In genomic region chr15:82262422-82263026, GRCh38 we compare ENCODE assay signal across 8 cellular contexts. TPM values are rescaled to one million over a fixed set of nuclear protein-coding genes. Genes with fewer than 3 reads are reported as not detected.
DNase-seq lines count a peak whose midpoint lies in the region; FAIRE-seq and TF ChIP-seq lines count a peak whose summit lies in the region.

EFL1 (minus strand) TSS chr15:82262734; CDS start chr15:82261778, 956 bp downstream.
SAXO2 (plus strand) TSS chr15:82262818; CDS start chr15:82262880, 62 bp downstream.

- H3K56ac ChIP-seq in H9 (ENCODE audit: insufficient read length, low read depth, low read length), result no peak within 1 kb of the TSS

- no peak within 1 kb of the TSS for H4K8ac ChIP-seq in H9 (replicated peaks; ENCODE audit: insufficient read length, low read depth, low read length)
- no peak within 1 kb of the TSS for H4K8ac ChIP-seq in neuronal stem cell (ENCODE audit: low read depth, low read length)

- H3K18ac ChIP-seq in H9 (ENCODE audit: insufficient read length, low read depth, low read length), result peak within 1 kb of the TSS; percentile 19
- peak within 1 kb of the TSS; percentile 99 for H3K18ac ChIP-seq in neuronal stem cell (ENCODE audit: low read length)

- H3K79me1 ChIP-seq in H9 (ENCODE audit: insufficient read depth, low read depth, low read length, poor library complexity, severe bottlenecking) (no peaks in the 10 kb centered on the region), neuronal stem cell (ENCODE audit: low read depth, low read length) (peaks cover 4% of the 10 kb centered on the region)

- H3K27ac ChIP-seq in H9 (ENCODE audit: insufficient read length, low read depth, low read length) (no peak within 1 kb of the TSS), neuronal stem cell (replicated peaks; ENCODE audit: low read length) (peak within 1 kb of the TSS; percentile 83), substantia nigra (ENCODE audit: low read depth, low read length, poor library complexity, severe bottlenecking) (peak within 1 kb of the TSS; percentile 53)

- DNase-seq in G401 (ENCODE audit: low spot score) (peak; percentile 93), H9 (peak; percentile 94), M059J (ENCODE audit: low read depth) (peak; percentile 89), SIG-M5 (lab: John Stamatoyannopoulos, UW) (peak; percentile 48), frontal cortex (ENCODE audit: low spot score in 2 of 2) (peak; percentile 81 to 88), neuronal stem cell (ENCODE audit: low spot score) (peak; percentile 85), substantia nigra (lab: John Stamatoyannopoulos, UW) (peak; percentile 36 to 95 (median 86))
- DNase-seq in activated naive CD4-positive, alpha-beta T cell (lab: John Stamatoyannopoulos, UW), result peak; percentile 56 to 74 (median 65)

- H3K4me3 Mint-ChIP-seq in H9, result peak within 1 kb of the TSS; percentile 93 to 95

- no peak within 1 kb of the TSS for H2BK120ac ChIP-seq in H9 (ENCODE audit: low read depth, low read length, poor library complexity, severe bottlenecking)
- peak within 1 kb of the TSS; percentile 94 for H2BK120ac ChIP-seq in neuronal stem cell (ENCODE audit: low read depth, low read length)

- in situ Hi-C loops in G401 (cut with HindIII; ENCODE audit: low sequenced_read_pairs), result no loop called here

- no peaks in the 10 kb centered on the region; the same call in 1 of the 2 replicates for H3K4me1 ChIP-seq in H9 (ENCODE audit: insufficient read depth, low read length)
- H3K4me1 ChIP-seq in neuronal stem cell (ENCODE audit: control insufficient read depth in 2 of 2, insufficient read depth in 1 of 2, low read depth in 1 of 2, low read length in 2 of 2), result peaks cover 0 to 3% of the 10 kb centered on the region in 2 donors

- WGBS in H9 (ENCODE audit: extremely low coverage, insufficient read length, low lambda C conversion rate), result no CpG with 5 or more reads among the region's 57 CpGs
- no CpG with 5 or more reads among the region's 57 CpGs for WGBS in neuronal stem cell (ENCODE audit: extremely low coverage in 2 of 2, insufficient read length in 2 of 2, insufficient replicate concordance in 1 of 2), 2 donors

- peaks cover 2% of the 10 kb centered on the region; the same call in 1 of the 2 replicates for H3K79me2 ChIP-seq in H9 (ENCODE audit: insufficient read depth, low read length)

- H4K91ac ChIP-seq in H9 (ENCODE audit: insufficient read length, low read depth, low read length) (no peak within 1 kb of the TSS), neuronal stem cell (ENCODE audit: low read depth, low read length, poor library complexity) (no peak within 1 kb of the TSS)

- TF ChIP-seq CTCF in H9 (conservative IDR thresholded peaks at IDR 0.05), result no peak

- no peak within 1 kb of the TSS for H2BK12ac ChIP-seq in H9 (ENCODE audit: insufficient read length, low read depth, low read length)
- H2BK12ac ChIP-seq in neuronal stem cell (ENCODE audit: low read length), result no peak within 1 kb of the TSS

- peaks cover 33 to 35% of the 10 kb centered on the region in 2 experiments for H3K4me1 Mint-ChIP-seq in H9

- H3K36me3 Mint-ChIP-seq in H9 (ENCODE audit: insufficient read depth in 1 of 3, low read depth in 3 of 3), result peaks cover 4 to 21% (median 10%) of the 10 kb centered on the region in 3 experiments; a peak in 5 of 7 replicates

- H3K23ac ChIP-seq in H9 (ENCODE audit: insufficient read length, low read depth, low read length) (no peak within 1 kb of the TSS), neuronal stem cell (ENCODE audit: low read depth, low read length, poor library complexity) (peak within 1 kb of the TSS; percentile 9)

- H4K20me1 ChIP-seq in H9 (ENCODE audit: control insufficient read depth, insufficient read depth, insufficient read length), result no peaks in the 10 kb centered on the region

- peak within 1 kb of the TSS; percentile 70 for H3K9ac ChIP-seq in H9 (ENCODE audit: extremely low read depth, insufficient read length, low read length)
- H3K9ac ChIP-seq in neuronal stem cell (ENCODE audit: low read depth, low read length, poor library complexity), result peak within 1 kb of the TSS; percentile 93

- H3K9me3 ChIP-seq in H9 (ENCODE audit: control insufficient read depth, low read depth, low read length), result no peaks in the 10 kb centered on the region
- no peaks in the 10 kb centered on the region for H3K9me3 ChIP-seq in neuronal stem cell (replicated peaks in 1 of 2; ENCODE audit: control insufficient read depth in 2 of 2, insufficient read depth in 1 of 2, low read depth in 1 of 2, low read length in 2 of 2)

- no peak for FAIRE-seq in frontal cortex (lab: Jason Lieb, UNC)

- H2BK15ac ChIP-seq in H9 (ENCODE audit: low read depth, low read length) (no peak within 1 kb of the TSS), neuronal stem cell (ENCODE audit: low read length) (peak within 1 kb of the TSS; percentile 58)

- H3K4ac ChIP-seq in H9 (ENCODE audit: low read depth, low read length) (no peak within 1 kb of the TSS), neuronal stem cell (ENCODE audit: low read length) (no peak within 1 kb of the TSS)

- no peak within 1 kb of the TSS for H3T11ph ChIP-seq in H9 (ENCODE audit: low read length)

- peak within 1 kb of the TSS in 2 of 3 experiments; percentile 33 to 95; a peak in 4 of 7 replicates for H3K27ac Mint-ChIP-seq in H9

- H2AK5ac ChIP-seq in H9 (ENCODE audit: insufficient read length, low read length) (no peak within 1 kb of the TSS), neuronal stem cell (ENCODE audit: low read depth, low read length) (no peak within 1 kb of the TSS)

- H4K5ac ChIP-seq in H9 (ENCODE audit: insufficient read length, low read depth, low read length), result no peak within 1 kb of the TSS

- H3K23me2 ChIP-seq in H9 (ENCODE audit: insufficient read length, low read depth, low read length, poor library complexity, severe bottlenecking), result peaks cover 3% of the 10 kb centered on the region

- H3K9me3 Mint-ChIP-seq in H9, result no peaks in the 10 kb centered on the region

- no peaks in the 10 kb centered on the region for H3K27me3 Mint-ChIP-seq in H9 (ENCODE audit: low read depth)

- H3K4me3 ChIP-seq in neuronal stem cell (ENCODE audit: low read length in 2 of 2), result peak within 1 kb of the TSS; percentile 87 to 96

- no peak within 1 kb of the TSS for H2BK20ac ChIP-seq in H9 (ENCODE audit: low read depth, low read length, poor library complexity, severe bottlenecking)

- H2BK5ac ChIP-seq in H9 (ENCODE audit: insufficient read length, low read length) (no peak within 1 kb of the TSS), neuronal stem cell (ENCODE audit: low read length) (no peak within 1 kb of the TSS)

- H3K4me2 ChIP-seq in H9 (ENCODE audit: insufficient read depth, insufficient read length, low read length), result peak within 1 kb of the TSS; percentile 84
- H3K4me2 ChIP-seq in neuronal stem cell (ENCODE audit: insufficient read depth, low read length, poor library complexity, severe bottlenecking), result peak within 1 kb of the TSS; percentile 82

- H3K36me3 ChIP-seq in neuronal stem cell (replicated peaks in 1 of 2; ENCODE audit: control insufficient read depth in 2 of 2, insufficient read depth in 2 of 2, low read length in 2 of 2), result peaks cover 4 to 33% of the 10 kb centered on the region in 2 donors

- H3K14ac ChIP-seq in H9 (ENCODE audit: insufficient read depth, low read length) (0 out of 2 replicates have a peak within 1 kb of the TSS, but pooled peaks have one; percentile 39), neuronal stem cell (ENCODE audit: low read length) (peak within 1 kb of the TSS; percentile 100)

- H2AFZ ChIP-seq in H9 (ENCODE audit: low read length), result no peak within 1 kb of the TSS
- peak within 1 kb of the TSS; percentile 100 for H2AFZ ChIP-seq in neuronal stem cell (ENCODE audit: low read length)

- H3K27me3 ChIP-seq in H9 (ENCODE audit: insufficient read depth, low read length), result no peaks in the 10 kb centered on the region
- no peaks in the 10 kb centered on the region for H3K27me3 ChIP-seq in neuronal stem cell (ENCODE audit: control insufficient read depth in 3 of 3, insufficient read depth in 3 of 3, low read depth in 1 of 3, low read length in 3 of 3)

RNA-seq across cellular contexts. Expression of gene EFL1, which starts in this region (rescaled TPM):
- total RNA-seq in G401 (2014; rRNA removed; shearing (Covaris generic)), result 11.8 and 14.3 TPM in 2 replicates
- total RNA-seq in H9 (2021), result 27.8 and 29.4 TPM in 2 replicates
- total RNA-seq in M059J (2014; rRNA removed; shearing (Covaris generic)), result 20.3 and 21.1 TPM in 2 replicates
- 34.6 TPM for total RNA-seq in frontal cortex
- 17.9 TPM for polyA plus RNA-seq in neuronal stem cell (2013, experiment 1 of 2)
- polyA plus RNA-seq in neuronal stem cell (2013, experiment 2 of 2), result 21.2 TPM

RNA-seq across cellular contexts. Expression of gene SAXO2, which starts in this region (rescaled TPM):
- total RNA-seq in G401 (2014; rRNA removed; shearing (Covaris generic)), result 1.2 TPM in 1 of 2 replicates, not detected in the other
- total RNA-seq in H9 (2021) (2.6 and 3.1 TPM in 2 replicates), frontal cortex (4.1 TPM)
- 0.42 TPM in 1 of 2 replicates, not detected in the other for total RNA-seq in M059J (2014; rRNA removed; shearing (Covaris generic))
- polyA plus RNA-seq in neuronal stem cell (2013, experiment 1 of 2), result 4.6 TPM
- polyA plus RNA-seq in neuronal stem cell (2013, experiment 2 of 2), result 4.8 TPM
